Comparison of ENCODE assay signal across 21 cellular contexts in the genomic region with DNA sequence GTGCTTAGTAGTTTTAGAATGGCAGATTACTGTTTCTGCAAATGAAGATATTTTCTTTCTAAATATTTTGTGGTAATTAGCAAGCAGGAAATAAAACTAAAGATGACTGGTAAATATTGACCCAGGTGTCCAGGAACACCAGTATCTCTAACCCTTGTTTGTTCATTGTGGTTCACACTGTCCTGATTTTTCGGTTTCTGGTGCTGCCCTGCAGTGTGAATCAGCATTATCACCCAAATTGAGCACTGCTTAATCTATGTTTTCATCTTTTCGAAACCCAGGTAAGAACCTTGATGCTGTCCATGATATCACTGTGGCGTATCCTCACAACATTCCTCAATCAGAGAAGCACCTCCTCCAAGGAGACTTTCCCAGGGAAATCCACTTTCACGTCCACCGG.
DNase-seq lines count a peak whose midpoint lies in the region; TF ChIP-seq lines count a peak whose summit lies in the region.
"Had no signal": no experiment of that assay in that cellular context is flagged by ENCODE, and none has a peak within 500 bp of the region (broad histone marks: within the 10 kb centered on the region; RNA-seq: fewer than 3 reads in every experiment).

No MANE protein-coding gene starts in this region.

- no peaks in the 10 kb centered on the region for H4K20me1 ChIP-seq in Karpas-422 (ENCODE audit: insufficient read depth, low read depth, low read length)

- peaks cover 34% of the 10 kb centered on the region for H3K4me1 Mint-ChIP-seq in nephron progenitor cell

- H3K36me3 Mint-ChIP-seq in nephron progenitor cell (ENCODE audit: low read depth), result peaks cover 43% of the 10 kb centered on the region

- no peak overlapping the region for H3K4me3 ChIP-seq in LNCaP clone FGC (ENCODE audit: low read depth, low read length)
- no peak overlapping the region for H3K4me3 ChIP-seq in Karpas-422 (ENCODE audit: low read length)
- H3K4me3 ChIP-seq: MG63 had no signal

- no peak for TF ChIP-seq CTCF in LNCaP clone FGC (IDR thresholded peaks at IDR 0.05; ENCODE audit: control insufficient read depth, extremely low read depth, insufficient read depth)
- no peak for TF ChIP-seq CTCF in nephron progenitor cell (IDR thresholded peaks at IDR 0.05)

- no peaks in the 10 kb centered on the region for H3K27me3 ChIP-seq in Karpas-422 (ENCODE audit: low read length)
- H3K27me3 ChIP-seq: MG63 had no signal

- H3K9me3 ChIP-seq in Karpas-422 (ENCODE audit: low read length), result no peaks in the 10 kb centered on the region
- H3K9me3 ChIP-seq: MG63 had no signal

- H3K27ac ChIP-seq in Karpas-422 (ENCODE audit: low read length), result no peak overlapping the region

- no peaks in the 10 kb centered on the region for H3K79me2 ChIP-seq in Karpas-422 (ENCODE audit: low read length)

- DNase-seq in COR-L47 (lab: John Stamatoyannopoulos, UW), result peak; percentile 2
- DNase-seq in LNCaP clone FGC (ENCODE audit: low read depth), result peak; percentile 92
- DNase-seq in NCI-H774 (lab: John Stamatoyannopoulos, UW), result peak; percentile 3
- no peak for DNase-seq in nephron progenitor cell
- DNase-seq in Karpas-422, result no peak
- no peak for DNase-seq in activated effector memory CD4-positive, alpha-beta T cell treated with anti-CD3 and anti-CD28 coated beads, Interleukin-2, amount 50 U/mL, for 16 hours
- DNase-seq in germinal center (ENCODE audit: low spot score), result no peak
- DNase-seq: Calu3; CD4-positive, alpha-beta memory T cell; DMS153; GF-D8; Kasumi-1; MG63; NCI-H1048; NCI-H1436; NCI-H2029; NCI-H345; NCI-H524; NK-92 treated with Interleukin-12 subunit alpha and Interleukin-12 subunit beta, amount 100 ng/mL, for 24 hours; SIG-M5 had no signal

- no peak overlapping the region for H3K9ac ChIP-seq in Karpas-422 (ENCODE audit: low read length)

- no peaks in the 10 kb centered on the region for H3K4me1 ChIP-seq in Karpas-422 (ENCODE audit: low read length)

- no peak overlapping the region for H3K4me2 ChIP-seq in Karpas-422 (ENCODE audit: low read depth, low read length, poor library complexity, severe bottlenecking)

- no peaks in the 10 kb centered on the region for H3K36me3 ChIP-seq in Karpas-422 (ENCODE audit: insufficient read depth, low read length)

- no peak overlapping the region for H2AFZ ChIP-seq in Karpas-422 (ENCODE audit: low read length)

- peak overlapping the region; percentile 49 for H3K27ac Mint-ChIP-seq in nephron progenitor cell
- H3K27ac Mint-ChIP-seq: IgD-negative memory B cell had no signal

- H3K9me3 Mint-ChIP-seq in nephron progenitor cell, result no peaks in the 10 kb centered on the region
- H3K9me3 Mint-ChIP-seq: CD4-positive, alpha-beta memory T cell; IgD-negative memory B cell had no signal

- no peak overlapping the region for H3K4me3 Mint-ChIP-seq in nephron progenitor cell
- H3K4me3 Mint-ChIP-seq: CD4-positive, alpha-beta memory T cell; IgD-negative memory B cell had no signal

- H3K27me3 Mint-ChIP-seq in nephron progenitor cell (ENCODE audit: low read depth, poor library complexity), result no peaks in the 10 kb centered on the region
- H3K27me3 Mint-ChIP-seq: CD4-positive, alpha-beta memory T cell; IgD-negative memory B cell had no signal

- no peaks in the 10 kb centered on the region for H3K9me2 ChIP-seq in Karpas-422 (replicated peaks; ENCODE audit: insufficient read depth, low read length)

Comparison
In these comparisons a context has a peak if more than half of its experiments do, and no peak if none do; other contexts are left out.
1. DNase-seq: peak in COR-L47 (single experiment), LNCaP clone FGC (single experiment) and NCI-H774 (single experiment); none in nephron progenitor cell (single experiment), Karpas-422 (single experiment), activated effector memory CD4-positive, alpha-beta T cell treated with anti-CD3 and anti-CD28 coated beads, Interleukin-2, amount 50 U/mL, for 16 hours (single experiment) and germinal center (single experiment).